Comparison of ENCODE assay signal across 8 cellular contexts in genomic region chr9:37464006-37464405, GRCh38. TPM values are rescaled to one million over a fixed set of nuclear protein-coding genes. Genes with fewer than 3 reads are reported as not detected.
DNase-seq lines count a peak whose midpoint lies in the region; ATAC-seq and TF ChIP-seq lines count a peak whose summit lies in the region.

No MANE protein-coding gene starts in this region.

- H2BK120ac ChIP-seq in IMR-90 (ENCODE audit: low read depth, low read length), result no peak overlapping the region

- H3K27ac ChIP-seq in ACC112 (ENCODE audit: low read depth, low read length), result peak overlapping the region; percentile 95
- no peak overlapping the region for H3K27ac ChIP-seq in IMR-90 (ENCODE audit: insufficient read depth, low read length)
- peak overlapping the region; percentile 91 for H3K27ac ChIP-seq in mammary epithelial cell (ENCODE audit: insufficient read depth, low read depth, low read length)

- no peak overlapping the region for H4K91ac ChIP-seq in IMR-90 (ENCODE audit: insufficient read depth, low read depth, low read length)

- H4K8ac ChIP-seq in IMR-90 (ENCODE audit: low read depth in 2 of 2, low read length in 2 of 2), result peak overlapping the region in 1 of 2 experiments; percentile 25; a peak in 1 of 4 replicates

- CTCF ChIA-PET in IMR-90 (lab: Yijun Ruan, JAX), result no interaction called here
- CTCF ChIA-PET in mammary epithelial cell (lab: Charles Lee; ENCODE audit: low non-redundant PET), result no interaction called here

- peak overlapping the region; percentile 40; the same call in 1 of the 2 replicates for H3K56ac ChIP-seq in IMR-90 (ENCODE audit: extremely low read depth, insufficient read depth, low read length)

- no peak overlapping the region for H2BK15ac ChIP-seq in IMR-90 (ENCODE audit: low read depth, low read length)

- H3K9me3 ChIP-seq in IMR-90 (ENCODE audit: control insufficient read depth, insufficient read depth, low read length), result no peaks in the 10 kb centered on the region
- H3K9me3 ChIP-seq in mammary epithelial cell (replicated peaks; ENCODE audit: insufficient read depth, low read length), result no peaks in the 10 kb centered on the region
- H3K9me3 ChIP-seq in mucosa of stomach (ENCODE audit: control insufficient read depth, low read length), result no peaks in the 10 kb centered on the region

- WGBS in IMR-90 (ENCODE audit: extremely low coverage in 2 of 2, insufficient read length in 1 of 2), 2 experiments, result no CpG with 5 or more reads among the region's 3 CpGs
- WGBS in mammary epithelial cell (ENCODE audit: low coverage, missing lambda C conversion rate), result 4% methylated on average over 3 of the region's 3 CpGs

- H2AK9ac ChIP-seq in IMR-90 (replicated peaks; ENCODE audit: low read depth, low read length, poor library complexity), result peak overlapping the region; percentile 47

- dilution Hi-C loops in IMR-90 (cut with HindIII; ENCODE audit: low sequenced_read_pairs, unreplicated experiment), result no loop called here
- dilution Hi-C loops in mammary epithelial cell (cut with HindIII; ENCODE audit: low sequenced_read_pairs), result no loop called here

- in situ Hi-C loops in IMR-90 (cut with MboI; ENCODE audit: low sequenced_read_pairs), result no loop called here
- in situ Hi-C loops in mammary epithelial cell (cut with MboI; ENCODE audit: low sequenced_read_pairs in 2 of 2), result no loop called here

- H4K20me1 ChIP-seq in IMR-90 (ENCODE audit: insufficient read depth, low read length) (peaks cover 7% of the 10 kb centered on the region; the same call in 1 of the 2 replicates), mammary epithelial cell (ENCODE audit: insufficient read depth, low read length) (no peaks in the 10 kb centered on the region)

- intact Hi-C loops in IMR-90 (cut with micrococcal nuclease) (loop anchor here (5.0 kb wide), 1 partner anchor 47 kb away; no protein-coding TSS in a partner anchor), mammary epithelial cell (cut with micrococcal nuclease) (loop anchor here (1.0 to 2.0 kb wide), 3 partner anchors 10 to 51 kb away; partner anchors contain the start of gene POLR1E)

- H4K5ac ChIP-seq in IMR-90 (ENCODE audit: low read depth, low read length), result no peak overlapping the region

- H3K9me1 ChIP-seq in IMR-90 (ENCODE audit: insufficient read depth, low read length), result no peaks in the 10 kb centered on the region; the same call in 1 of the 2 replicates

- H3K27me3 ChIP-seq in ACC112 (ENCODE audit: insufficient read depth, low read length) (no peaks in the 10 kb centered on the region), IMR-90 (ENCODE audit: control insufficient read depth, insufficient read depth, low read length) (no peaks in the 10 kb centered on the region), mammary epithelial cell (ENCODE audit: insufficient read depth, low read length) (no peaks in the 10 kb centered on the region), mucosa of stomach (ENCODE audit: control insufficient read depth, insufficient read depth, low read length) (no peaks in the 10 kb centered on the region)

- no peak for TF ChIP-seq CTCF in IMR-90 (conservative IDR thresholded peaks at IDR 0.05; ENCODE audit: low read depth, low read length)
- TF ChIP-seq CTCF in mammary epithelial cell (conservative IDR thresholded peaks at IDR 0.05 in 1 of 2, IDR thresholded peaks at IDR 0.05 in 1 of 2; ENCODE audit: extremely low read depth in 1 of 2, insufficient read depth in 1 of 2, low read depth in 1 of 2, low read length in 2 of 2), result no peak

- H2AK5ac ChIP-seq in IMR-90 (ENCODE audit: low read depth, low read length), result peak overlapping the region; percentile 72; the same call in 1 of the 2 replicates

- no peak overlapping the region for H2BK20ac ChIP-seq in IMR-90 (ENCODE audit: low read depth, low read length)

- H3K4me1 ChIP-seq in ACC112 (ENCODE audit: control insufficient read depth, insufficient read depth, low read length, unreplicated experiment), result peaks cover 18% of the 10 kb centered on the region
- H3K4me1 ChIP-seq in IMR-90 (ENCODE audit: control insufficient read depth, insufficient read depth, low read length), result no peaks in the 10 kb centered on the region; the same call in none of the 2 replicates
- peaks cover 23% of the 10 kb centered on the region for H3K4me1 ChIP-seq in mammary epithelial cell (ENCODE audit: insufficient read depth, low read length)
- H3K4me1 ChIP-seq in mucosa of stomach (ENCODE audit: control insufficient read depth, insufficient read depth, low read length), result peaks cover 10% of the 10 kb centered on the region

- peak overlapping the region; percentile 84 for H3K14ac ChIP-seq in IMR-90 (replicated peaks; ENCODE audit: low read depth, low read length)

- H3K79me1 ChIP-seq in IMR-90 (ENCODE audit: low read depth in 1 of 2, low read length in 2 of 2), result peaks cover 0 to 40% of the 10 kb centered on the region in 2 experiments; a peak in 2 of 4 replicates

- peak overlapping the region; percentile 56; the same call in 1 of the 2 replicates for H3K4ac ChIP-seq in IMR-90 (ENCODE audit: low read depth, low read length)

- H3K9ac ChIP-seq in IMR-90 (ENCODE audit: low read depth, low read length) (peak overlapping the region; percentile 55; the same call in 1 of the 2 replicates), mammary epithelial cell (ENCODE audit: insufficient read depth, low read length) (peak overlapping the region; percentile 96), mucosa of stomach (ENCODE audit: low read length) (peak overlapping the region; percentile 92)

- H2AFZ ChIP-seq in ACC112 (ENCODE audit: low read length, unreplicated experiment) (no peak overlapping the region), IMR-90 (replicated peaks; ENCODE audit: low read length, poor library complexity) (no peak overlapping the region), mammary epithelial cell (ENCODE audit: low read depth, low read length) (peak overlapping the region; percentile 90)

- DNase-seq in IMR-90 (no peak), mammary epithelial cell (no peak), germinal center (ENCODE audit: low spot score) (no peak), NOMO-1 (lab: John Stamatoyannopoulos, UW; ENCODE audit: unreplicated experiment in 2 of 2) (no peak), NCI-H510A (lab: John Stamatoyannopoulos, UW) (no peak)

- no peak overlapping the region for H2BK5ac ChIP-seq in IMR-90 (ENCODE audit: low read depth, low read length, poor library complexity, severe bottlenecking)

- H3K4me3 ChIP-seq in ACC112 (ENCODE audit: low read depth, low read length), result peak overlapping the region; percentile 91
- H3K4me3 ChIP-seq in IMR-90 (ENCODE audit: insufficient read depth, low read depth, low read length), result peak overlapping the region; percentile 76
- peak overlapping the region; percentile 79 to 100 (median 96) for H3K4me3 ChIP-seq in mammary epithelial cell (replicated peaks in 1 of 3; ENCODE audit: insufficient read depth in 1 of 3, low read depth in 2 of 3, low read length in 3 of 3)
- H3K4me3 ChIP-seq in mucosa of stomach (ENCODE audit: low read length), result peak overlapping the region; percentile 74

- POLR2A ChIA-PET in IMR-90 (lab: Charles Lee; ENCODE audit: unreplicated experiment), result no interaction called here

- H3K79me2 ChIP-seq in ACC112 (ENCODE audit: control insufficient read depth, insufficient read depth, low read length, unreplicated experiment), result peaks cover 49% of the 10 kb centered on the region
- peaks cover 53% of the 10 kb centered on the region for H3K79me2 ChIP-seq in mammary epithelial cell (ENCODE audit: insufficient read depth, low read length)

- TF ChIP-seq POLR2A in IMR-90 (IDR thresholded peaks at IDR 0.05; ENCODE audit: low read depth, low read length), result no peak

- H3K4me2 ChIP-seq in IMR-90 (ENCODE audit: low read depth, low read length) (peak overlapping the region; percentile 80), mammary epithelial cell (ENCODE audit: insufficient read depth, low read depth, low read length) (peak overlapping the region; percentile 97)

- H3K18ac ChIP-seq in IMR-90 (ENCODE audit: low read depth, low read length), result no peak overlapping the region

- H3K23ac ChIP-seq in IMR-90 (ENCODE audit: low read depth, low read length), result no peak overlapping the region

- BruUV-seq in IMR-90 (replicated peaks; lab: Mats Ljungman, UMichigan), result TSS peak; percentile 37
- BruUV-seq in mammary epithelial cell (replicated peaks; lab: Mats Ljungman, UMichigan), result no TSS peak

- H3K36me3 ChIP-seq in ACC112 (ENCODE audit: insufficient read depth, low read length), result no peaks in the 10 kb centered on the region
- H3K36me3 ChIP-seq in IMR-90 (ENCODE audit: control insufficient read depth, insufficient read depth, low read length), result no peaks in the 10 kb centered on the region
- H3K36me3 ChIP-seq in mammary epithelial cell (ENCODE audit: insufficient read depth, low read length), result no peaks in the 10 kb centered on the region
- no peaks in the 10 kb centered on the region for H3K36me3 ChIP-seq in mucosa of stomach (ENCODE audit: control insufficient read depth, insufficient read depth, low read length)

- ATAC-seq in IMR-90 (ENCODE audit: low read depth), result no peak
- ATAC-seq in HG02970 (IDR thresholded peaks at IDR 0.05; ENCODE audit: low FRiP score, unreplicated experiment), result no peak

- TF ChIP-seq RAD21 in IMR-90 (IDR thresholded peaks at IDR 0.05; ENCODE audit: low read length), result no peak

RNA-seq across cellular contexts. Expression of gene ZBTB5, which starts 1.2 kb away (rescaled TPM):
- total RNA-seq in IMR-90 (2012; rRNA removed), result 9.1 and 10.8 TPM in 2 replicates
- 5.8 and 6.3 TPM in 2 replicates for polyA plus RNA-seq in IMR-90 (2012; rRNA removed)
- 2.6 and 3.2 TPM in 2 replicates for polyA plus RNA-seq in IMR-90 (2012; cell fraction: cytosol; rRNA removed)
- 7.5 and 15.3 TPM in 2 replicates for polyA plus RNA-seq in IMR-90 (2012; cell fraction: nucleus; rRNA removed; ENCODE audit: low replicate concordance)
- 10 to 100 TPM in 1 of 2 donors, 1 to 10 TPM in 1; 7.6 to 20.5 TPM for total RNA-seq in mammary epithelial cell
- 8.2 TPM for polyA plus RNA-seq in mammary epithelial cell
- polyA minus RNA-seq in mammary epithelial cell, result 5.8 TPM

RNA-seq across cellular contexts. Expression of gene POLR1E, which starts 21.7 kb away (rescaled TPM):
- total RNA-seq in IMR-90 (2012; rRNA removed) (67.5 and 71.9 TPM in 2 replicates), mammary epithelial cell (10 to 100 TPM; 33.8 to 34.5 TPM)
- polyA plus RNA-seq in IMR-90 (2012; rRNA removed) (42.7 and 48.0 TPM in 2 replicates), mammary epithelial cell (31.6 TPM)
- 18.3 and 30.3 TPM in 2 replicates for polyA plus RNA-seq in IMR-90 (2012; cell fraction: cytosol; rRNA removed)
- 7.5 and 23.9 TPM in 2 replicates for polyA plus RNA-seq in IMR-90 (2012; cell fraction: nucleus; rRNA removed; ENCODE audit: low replicate concordance)
- 46.3 TPM for polyA minus RNA-seq in mammary epithelial cell

RNA-seq across cellular contexts. Expression of gene GRHPR, which starts 41.5 kb away (rescaled TPM):
- total RNA-seq in IMR-90 (2012; rRNA removed), result 173 and 191 TPM in 2 replicates
- 182 and 198 TPM in 2 replicates for polyA plus RNA-seq in IMR-90 (2012; rRNA removed)
- polyA plus RNA-seq in IMR-90 (2012; cell fraction: cytosol; rRNA removed), result 283 and 302 TPM in 2 replicates
- polyA plus RNA-seq in IMR-90 (2012; cell fraction: nucleus; rRNA removed; ENCODE audit: low replicate concordance), result 132 and 215 TPM in 2 replicates
- total RNA-seq in mammary epithelial cell, result 100 to 1,000 TPM in 1 of 2 donors, 10 to 100 TPM in 1; 87.0 to 163 TPM
- polyA plus RNA-seq in mammary epithelial cell, result 175 TPM
- 109 TPM for polyA minus RNA-seq in mammary epithelial cell
